ENCODE assay signal across 26 cellular contexts in the genomic region with DNA sequence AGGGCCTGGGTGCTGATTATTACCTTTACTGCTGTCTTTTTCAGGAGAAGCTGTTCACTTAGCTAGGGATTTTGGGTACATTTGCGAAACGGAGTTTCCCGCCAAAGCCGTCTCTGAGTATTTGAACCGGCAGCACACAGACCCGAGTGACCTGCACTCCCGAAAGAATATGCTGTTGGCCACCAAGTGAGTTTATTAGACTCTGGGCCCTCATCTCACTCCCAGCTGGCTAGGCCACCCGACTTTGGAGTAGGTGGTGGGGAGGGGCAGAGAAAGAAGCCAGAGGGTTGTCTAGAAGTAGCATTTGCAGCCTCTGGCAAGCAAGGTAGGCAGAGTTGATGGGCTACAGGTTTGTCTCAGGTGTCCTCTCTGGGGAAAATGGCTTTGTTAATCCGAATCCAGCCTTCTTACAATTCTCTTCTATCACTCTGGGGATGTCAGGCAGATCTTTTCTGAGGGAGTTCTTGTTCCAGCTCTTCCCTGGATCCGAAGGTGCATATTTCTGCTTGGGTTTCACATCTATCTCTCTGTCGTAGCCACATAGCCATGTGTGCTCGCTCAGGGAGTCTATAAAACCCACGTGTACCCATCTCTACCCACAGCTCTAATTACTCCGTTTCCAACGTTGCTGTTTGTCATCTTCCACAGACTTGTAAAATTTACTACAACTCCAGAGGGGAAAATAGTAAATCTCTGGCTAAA. TPM values are rescaled to one million over a fixed set of nuclear protein-coding genes. Genes with fewer than 3 reads are reported as not detected.
"Had no signal": no experiment of that assay in that cellular context is flagged by ENCODE, and none has a peak within 500 bp of the region (broad histone marks: within the 10 kb centered on the region; RNA-seq: fewer than 3 reads in every experiment).

No MANE protein-coding gene starts in this region.

- ATAC-seq: activated CD4-positive, alpha-beta T cell treated with anti-CD3 and anti-CD28 coated beads for 36 hours; activated CD8-positive, alpha-beta T cell treated with anti-CD3 and anti-CD28 coated beads for 36 hours; Panc1; Right ventricle myocardium inferior had no signal

- H3K9me3 ChIP-seq: adrenal gland, SK-N-SH had no signal

- H3K27ac Mint-ChIP-seq: activated CD4-positive, alpha-beta T cell treated with anti-CD3 and anti-CD28 coated beads for 36 hours; activated CD8-positive, alpha-beta T cell treated with anti-CD3 and anti-CD28 coated beads for 36 hours; activated naive CD8-positive, alpha-beta T cell treated with anti-CD3 and anti-CD28 coated beads, Interleukin-2, amount 10 ng/mL, durations not matched to agents 7 days and 5 days had no signal

- H3K9me2 ChIP-seq: SK-N-SH had no signal

- H3K4me3 ChIP-seq: adrenal gland had no signal

- H3K4me3 Mint-ChIP-seq: activated CD4-positive, alpha-beta T cell treated with anti-CD3 and anti-CD28 coated beads for 36 hours; activated CD8-positive, alpha-beta T cell treated with anti-CD3 and anti-CD28 coated beads for 36 hours; activated naive CD8-positive, alpha-beta T cell treated with anti-CD3 and anti-CD28 coated beads, Interleukin-2, amount 10 ng/mL, durations not matched to agents 7 days and 5 days had no signal

- H3K4me2 ChIP-seq: SK-N-SH had no signal

- H3K9ac ChIP-seq: SK-N-SH had no signal

- H3K4me1 Mint-ChIP-seq: activated CD4-positive, alpha-beta T cell treated with anti-CD3 and anti-CD28 coated beads for 36 hours had no signal

- H3K9me3 Mint-ChIP-seq: activated CD8-positive, alpha-beta T cell treated with anti-CD3 and anti-CD28 coated beads for 36 hours had no signal

- H3K4me1 ChIP-seq: adrenal gland had no signal

- DNase-seq: activated CD4-positive, alpha-beta T cell treated with anti-CD3 and anti-CD28 coated beads for 36 hours; activated CD8-positive, alpha-beta memory T cell treated with anti-CD3 and anti-CD28 coated beads, Interleukin-2, amount 50 U/mL, for 4 hours; activated CD8-positive, alpha-beta T cell treated with anti-CD3 and anti-CD28 coated beads for 36 hours; activated naive CD4-positive, alpha-beta T cell treated with anti-CD3 and anti-CD28 coated beads, Interleukin-2, amount 50 U/mL, for 16 hours; activated naive CD8-positive, alpha-beta T cell treated with anti-CD3 and anti-CD28 coated beads, Interleukin-2, amount 10 ng/mL, durations not matched to agents 7 days and 5 days; adrenal gland; anterior cingulate cortex; MM.1S; NCI-H1105 treated with DMSO at 0.1 percent for 48 hours; NCI-H1436 treated with DMSO at 0.1 percent for 48 hours; NCI-H187; NCI-H2081; NCI-H2171 treated with DMSO at 0.1 percent for 48 hours; NCI-H226; NCI-H526; NCI-H82; NK-92 treated with Interleukin-12 subunit alpha and Interleukin-12 subunit beta, amount 100 ng/mL, for 24 hours; OCI-M1; RPMI8226; SK-N-SH; T-helper 1 cell had no signal

- H3K36me3 ChIP-seq: adrenal gland had no signal

- H3K27ac ChIP-seq: adrenal gland, VCaP had no signal

- H3K36me3 Mint-ChIP-seq: activated naive CD8-positive, alpha-beta T cell treated with anti-CD3 and anti-CD28 coated beads, Interleukin-2, amount 10 ng/mL, durations not matched to agents 7 days and 5 days had no signal

RNA-seq across cellular contexts. Expression of a gene that starts 21.6 kb away (rescaled TPM):
- total RNA-seq: activated CD4-positive, alpha-beta T cell treated with anti-CD3 and anti-CD28 coated beads for 36 hours; activated CD8-positive, alpha-beta T cell treated with anti-CD3 and anti-CD28 coated beads for 36 hours; activated naive CD8-positive, alpha-beta T cell treated with anti-CD3 and anti-CD28 coated beads, Interleukin-2, amount 10 ng/mL, durations not matched to agents 7 days and 5 days; NCI-H460; T-helper 2 cell treated with Interferon-gamma antibody and Interleukin-4, amounts not matched to agents 100 ng/mL and 5 ng/mL, for 36 hours had no signal
